8 cellular contexts compared by ENCODE assay signal in the genomic region with DNA sequence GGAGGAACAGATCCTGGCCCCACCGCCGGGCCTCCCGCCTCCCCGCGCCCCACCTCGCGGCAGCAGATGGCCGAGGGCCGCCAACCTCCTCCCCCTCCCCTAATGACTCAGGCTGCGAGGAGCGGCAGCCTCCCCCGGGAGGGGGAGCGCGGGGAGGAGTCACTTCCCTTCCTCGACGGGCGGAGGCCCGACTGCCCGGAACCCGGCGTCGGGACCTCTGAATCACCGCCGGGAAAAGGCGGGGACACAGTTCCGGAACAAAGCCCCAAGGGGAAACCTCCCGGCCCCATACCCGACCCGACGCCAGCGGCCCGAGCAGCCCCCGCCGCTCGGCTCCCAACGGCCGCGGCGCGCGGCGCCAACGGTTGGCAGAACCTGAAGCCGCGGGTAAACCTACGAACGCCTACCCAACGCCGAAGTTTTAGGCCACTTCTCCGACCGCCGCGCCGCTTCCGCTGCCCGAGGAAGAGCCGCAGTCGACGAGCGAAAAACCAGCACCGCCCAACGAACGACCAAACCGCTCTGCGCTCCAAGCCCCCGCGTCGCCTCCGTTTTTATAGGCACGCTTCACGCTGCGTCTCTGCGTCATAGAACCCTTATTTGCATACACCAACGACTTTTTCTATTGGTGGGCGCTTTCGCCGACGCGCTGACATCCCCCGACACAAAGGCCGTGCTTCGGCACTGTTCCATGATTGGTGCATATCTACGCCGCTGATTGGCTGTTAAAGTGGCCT. TPM values are rescaled to one million over a fixed set of nuclear protein-coding genes. Genes with fewer than 3 reads are reported as not detected.
DNase-seq lines count a peak whose midpoint lies in the region; ATAC-seq lines count a peak whose summit lies in the region.

No MANE protein-coding gene starts in this region.

- H3K27me3 Mint-ChIP-seq in activated T-helper 2 cell treated with anti-CD3 and anti-CD28 coated beads, Interferon-gamma antibody, Interleukin-2, Interleukin-4, amounts not matched to agents 10 μg/mL and 5 μg/mL and 100 μg/mL, durations not matched to agents 14 hours and 24 hours and 36 hours (ENCODE audit: low read depth): no peaks in the 10 kb centered on the region
- no peaks in the 10 kb centered on the region for H3K27me3 Mint-ChIP-seq in natural killer cell treated with Interleukin-12 subunit alpha and Interleukin-12 subunit beta and Interleukin-15 and Interleukin-18, amount 100 ng/mL, for 72 hours

- intact Hi-C loops in activated T-helper 2 cell treated with anti-CD3 and anti-CD28 coated beads, Interferon-gamma antibody, Interleukin-2, Interleukin-4, amounts not matched to agents 10 μg/mL and 5 μg/mL and 100 μg/mL, durations not matched to agents 14 hours and 24 hours and 36 hours (cut with micrococcal nuclease): loop anchor here (1.0 to 5.0 kb wide), 3 partner anchors 15 to 948 kb away; a partner anchor contains a TSS

- no peaks in the 10 kb centered on the region for H3K9me3 Mint-ChIP-seq in activated T-helper 2 cell treated with anti-CD3 and anti-CD28 coated beads, Interferon-gamma antibody, Interleukin-2, Interleukin-4, amounts not matched to agents 10 μg/mL and 5 μg/mL and 100 μg/mL, durations not matched to agents 14 hours and 24 hours and 36 hours
- no peaks in the 10 kb centered on the region for H3K9me3 Mint-ChIP-seq in natural killer cell treated with Interleukin-12 subunit alpha and Interleukin-12 subunit beta and Interleukin-15 and Interleukin-18, amount 100 ng/mL, for 72 hours

- H3K4me3 Mint-ChIP-seq in activated T-helper 2 cell treated with anti-CD3 and anti-CD28 coated beads, Interferon-gamma antibody, Interleukin-2, Interleukin-4, amounts not matched to agents 10 μg/mL and 5 μg/mL and 100 μg/mL, durations not matched to agents 14 hours and 24 hours and 36 hours (ENCODE audit: low read depth): peak overlapping the region; percentile 97
- H3K4me3 Mint-ChIP-seq in natural killer cell treated with Interleukin-12 subunit alpha and Interleukin-12 subunit beta and Interleukin-15 and Interleukin-18, amount 100 ng/mL, for 72 hours: peak overlapping the region; percentile 94

- peak; percentile 83 to 86 for ATAC-seq in natural killer cell treated with Interleukin-12 subunit alpha and Interleukin-12 subunit beta and Interleukin-15 and Interleukin-18, amount 100 ng/mL, for 72 hours

- peak; percentile 100 for DNase-seq in EH (ENCODE audit: low read depth)
- DNase-seq in GOT3 (lab: John Stamatoyannopoulos, UW): peak; percentile 98
- peak; percentile 100 for DNase-seq in LHCN-M2 (ENCODE audit: low read depth)
- peak; percentile 99 for DNase-seq in RPMI8226
- peak; percentile 96 for DNase-seq in activated T-helper 2 cell treated with anti-CD3 and anti-CD28 coated beads, Interferon-gamma antibody, Interleukin-2, Interleukin-4, amounts not matched to agents 10 μg/mL and 5 μg/mL and 100 μg/mL, durations not matched to agents 14 hours and 24 hours and 36 hours (ENCODE audit: low spot score)
- peak; percentile 100 for DNase-seq in fibroblast of peridontal ligament (ENCODE audit: extremely low read depth)
- DNase-seq in natural killer cell treated with Interleukin-12 subunit alpha and Interleukin-12 subunit beta and Interleukin-15 and Interleukin-18, amount 100 ng/mL, for 72 hours (ENCODE audit: low spot score): peak; percentile 97
- DNase-seq in stimulated activated naive CD4-positive, alpha-beta T cell treated with Interleukin-2 at 50 U/mL for 16 hours (lab: John Stamatoyannopoulos, UW): peak; percentile 92

- H3K27ac Mint-ChIP-seq in activated T-helper 2 cell treated with anti-CD3 and anti-CD28 coated beads, Interferon-gamma antibody, Interleukin-2, Interleukin-4, amounts not matched to agents 10 μg/mL and 5 μg/mL and 100 μg/mL, durations not matched to agents 14 hours and 24 hours and 36 hours: peak overlapping the region; percentile 98
- peak overlapping the region; percentile 94 to 95 for H3K27ac Mint-ChIP-seq in natural killer cell treated with Interleukin-12 subunit alpha and Interleukin-12 subunit beta and Interleukin-15 and Interleukin-18, amount 100 ng/mL, for 72 hours

- H3K4me1 Mint-ChIP-seq in activated T-helper 2 cell treated with anti-CD3 and anti-CD28 coated beads, Interferon-gamma antibody, Interleukin-2, Interleukin-4, amounts not matched to agents 10 μg/mL and 5 μg/mL and 100 μg/mL, durations not matched to agents 14 hours and 24 hours and 36 hours (ENCODE audit: low read depth): peaks cover 37% of the 10 kb centered on the region
- H3K4me1 Mint-ChIP-seq in natural killer cell treated with Interleukin-12 subunit alpha and Interleukin-12 subunit beta and Interleukin-15 and Interleukin-18, amount 100 ng/mL, for 72 hours (ENCODE audit: low read depth in 2 of 2): peaks cover 52 to 57% of the 10 kb centered on the region in 2 donors

- peaks cover 41% of the 10 kb centered on the region for H3K36me3 Mint-ChIP-seq in activated T-helper 2 cell treated with anti-CD3 and anti-CD28 coated beads, Interferon-gamma antibody, Interleukin-2, Interleukin-4, amounts not matched to agents 10 μg/mL and 5 μg/mL and 100 μg/mL, durations not matched to agents 14 hours and 24 hours and 36 hours (ENCODE audit: low read depth)
- H3K36me3 Mint-ChIP-seq in natural killer cell treated with Interleukin-12 subunit alpha and Interleukin-12 subunit beta and Interleukin-15 and Interleukin-18, amount 100 ng/mL, for 72 hours: peaks cover 31% of the 10 kb centered on the region

RNA-seq across cellular contexts. Expression of a gene that starts 5.2 kb away (rescaled TPM):
- 18.8 and 32.5 TPM in 2 replicates for total RNA-seq in LHCN-M2 (2014; rRNA removed)
- 12.9 TPM for polyA plus RNA-seq in LHCN-M2 (2012)
- 26.8 and 30.1 TPM in 2 replicates for total RNA-seq in activated T-helper 2 cell treated with anti-CD3 and anti-CD28 coated beads, Interferon-gamma antibody, Interleukin-2, Interleukin-4, amounts not matched to agents 10 μg/mL and 5 μg/mL and 100 μg/mL, durations not matched to agents 14 hours and 24 hours and 36 hours
- 10 to 100 TPM; 30.6 to 39.8 TPM for total RNA-seq in natural killer cell treated with Interleukin-12 subunit alpha and Interleukin-12 subunit beta and Interleukin-15 and Interleukin-18, amount 100 ng/mL, for 72 hours

RNA-seq across cellular contexts. Expression of a gene that starts 14.4 kb away (rescaled TPM):
- total RNA-seq in LHCN-M2 (2014; rRNA removed): 65.4 and 66.3 TPM in 2 replicates
- polyA plus RNA-seq in LHCN-M2 (2012): 60.8 TPM
- 55.4 and 63.7 TPM in 2 replicates for total RNA-seq in activated T-helper 2 cell treated with anti-CD3 and anti-CD28 coated beads, Interferon-gamma antibody, Interleukin-2, Interleukin-4, amounts not matched to agents 10 μg/mL and 5 μg/mL and 100 μg/mL, durations not matched to agents 14 hours and 24 hours and 36 hours
- total RNA-seq in natural killer cell treated with Interleukin-12 subunit alpha and Interleukin-12 subunit beta and Interleukin-15 and Interleukin-18, amount 100 ng/mL, for 72 hours: 10 to 100 TPM; 13.7 to 31.1 TPM

RNA-seq across cellular contexts. Expression of a gene that starts 58.2 kb away (rescaled TPM):
- 0.17 and 5.5 TPM in 2 replicates for total RNA-seq in LHCN-M2 (2014; rRNA removed)
- polyA plus RNA-seq in LHCN-M2 (2012): 2.7 TPM
- 1.3 and 2.0 TPM in 2 replicates for total RNA-seq in activated T-helper 2 cell treated with anti-CD3 and anti-CD28 coated beads, Interferon-gamma antibody, Interleukin-2, Interleukin-4, amounts not matched to agents 10 μg/mL and 5 μg/mL and 100 μg/mL, durations not matched to agents 14 hours and 24 hours and 36 hours
- under 1 TPM in 1 of 2 donors, not detected in 1; 0.90 TPM for total RNA-seq in natural killer cell treated with Interleukin-12 subunit alpha and Interleukin-12 subunit beta and Interleukin-15 and Interleukin-18, amount 100 ng/mL, for 72 hours

Comparison
In these comparisons a context has a peak if more than half of its experiments do, and no peak if none do; other contexts are left out.
1. Peak in every context shown above with its lines: DNase-seq and ATAC-seq.